In the genomic region with DNA sequence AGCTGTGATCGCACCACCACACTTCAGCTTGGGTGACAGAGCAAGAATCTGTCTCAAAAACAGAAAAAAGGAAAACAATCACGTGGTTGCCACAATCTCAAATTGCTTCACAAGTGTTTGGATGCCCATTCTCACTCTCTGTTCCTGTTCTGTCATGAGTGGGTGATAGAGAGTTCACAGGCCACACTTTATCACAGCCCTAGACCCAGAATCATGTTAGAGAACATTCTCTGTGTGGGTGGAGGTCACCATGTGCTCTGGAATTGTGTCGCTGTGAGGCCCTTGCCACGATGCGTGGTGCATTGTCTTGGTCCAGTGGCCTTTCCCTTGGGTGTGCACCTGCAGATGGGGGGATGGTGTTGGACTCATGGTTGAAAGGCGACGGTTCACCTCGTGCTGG, we compare ENCODE assay signal across 29 cellular contexts.
DNase-seq lines count a peak whose midpoint lies in the region; ATAC-seq and TF ChIP-seq lines count a peak whose summit lies in the region.
"Had no signal": no experiment of that assay in that cellular context is flagged by ENCODE, and none has a peak within 500 bp of the region (broad histone marks: within the 10 kb centered on the region; RNA-seq: fewer than 3 reads in every experiment).

No MANE protein-coding gene starts in this region.

- H3K36me3 ChIP-seq in gastroesophageal sphincter (no peaks in the 10 kb centered on the region), neutrophil (no peaks in the 10 kb centered on the region), WERI-Rb-1 (no peaks in the 10 kb centered on the region)
- H3K36me3 ChIP-seq: SJSA1, thoracic aorta, vagina had no signal

- intact Hi-C loops in CD14-positive monocyte (cut with micrococcal nuclease) = loop anchor here in 1 of 2 donors (5.0 kb wide), 1 partner anchor 38 kb away; no protein-coding TSS in a partner anchor
- intact Hi-C loops in dorsolateral prefrontal cortex (cut with DNase I) = no loop called here

- peak; percentile 63 for DNase-seq in CD14-positive monocyte (ENCODE audit: low spot score)
- DNase-seq in MV-4-11 (lab: John Stamatoyannopoulos, UW) = peak; percentile 90
- DNase-seq in DMS114 treated with DMSO at 0.1 percent for 48 hours (lab: John Stamatoyannopoulos, UW; ENCODE audit: unreplicated experiment) = no peak
- no peak for DNase-seq in dorsolateral prefrontal cortex
- no peak for DNase-seq in stimulated activated effector memory CD8-positive, alpha-beta T cell treated with anti-CD3 and anti-CD28 coated beads, Interleukin-12 subunit alpha, Interleukin-12 subunit beta, amount 100 ng/mL, for 72 hours (ENCODE audit: low spot score in 2 of 2)
- DNase-seq in WERI-Rb-1 = no peak
- DNase-seq: activated CD4-positive, alpha-beta T cell treated with anti-CD3 and anti-CD28 coated beads, Interleukin-2, amount 10 ng/mL, durations not matched to agents 7 days and 5 days; activated naive CD4-positive, alpha-beta T cell; activated naive CD8-positive, alpha-beta T cell treated with anti-CD3 and anti-CD28 coated beads, Interleukin-2, amount 50 U/mL, for 24 hours; activated T-cell treated with anti-CD3 and anti-CD28 coated beads, Interleukin-2, amount 50 U/mL, for 48 hours; AML-193; CD8-positive, alpha-beta T cell; central memory CD4-positive, alpha-beta T cell; endodermal cell; head of caudate nucleus; KBM-7; midbrain; natural killer cell; NCI-H1417; NCI-H2029 treated with DMSO at 0.1 percent for 48 hours; NCI-H2227 treated with DMSO at 0.1 percent for 48 hours; NCI-H526 treated with DMSO at 0.1 percent for 48 hours; stimulated activated naive CD8-positive, alpha-beta T cell treated with anti-CD3 and anti-CD28 coated beads, Interleukin-15, amount 100 ng/mL, for 72 hours had no signal

- H3K36me3 Mint-ChIP-seq in CD14-positive monocyte = peaks cover 19 to 20% of the 10 kb centered on the region in 2 donors
- H3K36me3 Mint-ChIP-seq in stimulated activated effector memory CD8-positive, alpha-beta T cell treated with anti-CD3 and anti-CD28 coated beads, Interleukin-12 subunit alpha, Interleukin-12 subunit beta, amount 100 ng/mL, for 72 hours = no peaks in the 10 kb centered on the region
- H3K36me3 Mint-ChIP-seq: CD8-positive, alpha-beta T cell; natural killer cell; WTC11 had no signal

- H3K27me3 ChIP-seq in gastroesophageal sphincter (no peaks in the 10 kb centered on the region), neutrophil (no peaks in the 10 kb centered on the region), dorsolateral prefrontal cortex (no peaks in the 10 kb centered on the region), WERI-Rb-1 (ENCODE audit: insufficient read depth, low read depth, severe bottlenecking) (no peaks in the 10 kb centered on the region)
- H3K27me3 ChIP-seq: SJSA1, vagina had no signal

- H3K9me3 ChIP-seq in gastroesophageal sphincter = no peaks in the 10 kb centered on the region
- no peaks in the 10 kb centered on the region for H3K9me3 ChIP-seq in neutrophil
- no peaks in the 10 kb centered on the region for H3K9me3 ChIP-seq in WERI-Rb-1 (ENCODE audit: severe bottlenecking)
- H3K9me3 ChIP-seq: SJSA1, thoracic aorta, vagina had no signal

- TF ChIP-seq POLR2A in gastroesophageal sphincter (IDR thresholded peaks at IDR 0.05) = no peak

- peak overlapping the region in 1 of 2 donors; percentile 39 for H3K4me3 Mint-ChIP-seq in CD14-positive monocyte
- H3K4me3 Mint-ChIP-seq in stimulated activated effector memory CD8-positive, alpha-beta T cell treated with anti-CD3 and anti-CD28 coated beads, Interleukin-12 subunit alpha, Interleukin-12 subunit beta, amount 100 ng/mL, for 72 hours = no peak overlapping the region
- H3K4me3 Mint-ChIP-seq: activated CD4-positive, alpha-beta T cell treated with anti-CD3 and anti-CD28 coated beads, Interleukin-2, amount 10 ng/mL, durations not matched to agents 7 days and 5 days; activated naive CD8-positive, alpha-beta T cell treated with anti-CD3 and anti-CD28 coated beads, Interleukin-2, amount 50 U/mL, for 24 hours; CD8-positive, alpha-beta T cell; endodermal cell; natural killer cell; stimulated activated naive CD8-positive, alpha-beta T cell treated with anti-CD3 and anti-CD28 coated beads, Interleukin-15, amount 100 ng/mL, for 72 hours; WTC11 had no signal

- H3K4me3 ChIP-seq in gastroesophageal sphincter (no peak overlapping the region), neutrophil (ENCODE audit: low read depth in 1 of 2, low read length in 1 of 2) (peak overlapping the region; percentile 16 to 21), dorsolateral prefrontal cortex (no peak overlapping the region), WERI-Rb-1 (ENCODE audit: low read depth, low read length) (no peak overlapping the region)
- H3K4me3 ChIP-seq: SJSA1, thoracic aorta, vagina had no signal

- H3K4me1 Mint-ChIP-seq in CD14-positive monocyte = peaks cover 81% of the 10 kb centered on the region
- H3K4me1 Mint-ChIP-seq in stimulated activated effector memory CD8-positive, alpha-beta T cell treated with anti-CD3 and anti-CD28 coated beads, Interleukin-12 subunit alpha, Interleukin-12 subunit beta, amount 100 ng/mL, for 72 hours = no peaks in the 10 kb centered on the region
- H3K4me1 Mint-ChIP-seq: activated CD4-positive, alpha-beta T cell treated with anti-CD3 and anti-CD28 coated beads, Interleukin-2, amount 10 ng/mL, durations not matched to agents 7 days and 5 days; activated naive CD8-positive, alpha-beta T cell treated with anti-CD3 and anti-CD28 coated beads, Interleukin-2, amount 50 U/mL, for 24 hours; endodermal cell; stimulated activated naive CD8-positive, alpha-beta T cell treated with anti-CD3 and anti-CD28 coated beads, Interleukin-15, amount 100 ng/mL, for 72 hours; WTC11 had no signal

- H3K9me3 Mint-ChIP-seq in CD14-positive monocyte = peaks cover 0 to 9% (median 2%) of the 10 kb centered on the region in 7 donors
- H3K9me3 Mint-ChIP-seq in stimulated activated effector memory CD8-positive, alpha-beta T cell treated with anti-CD3 and anti-CD28 coated beads, Interleukin-12 subunit alpha, Interleukin-12 subunit beta, amount 100 ng/mL, for 72 hours = no peaks in the 10 kb centered on the region
- H3K9me3 Mint-ChIP-seq: activated CD4-positive, alpha-beta T cell treated with anti-CD3 and anti-CD28 coated beads, Interleukin-2, amount 10 ng/mL, durations not matched to agents 7 days and 5 days; activated naive CD8-positive, alpha-beta T cell treated with anti-CD3 and anti-CD28 coated beads, Interleukin-2, amount 50 U/mL, for 24 hours; CD8-positive, alpha-beta T cell; natural killer cell had no signal

- no peak for TF ChIP-seq EP300 in gastroesophageal sphincter (IDR thresholded peaks at IDR 0.05)

- H3K27ac ChIP-seq in gastroesophageal sphincter (no peak overlapping the region), neutrophil (peak overlapping the region; percentile 81), dorsolateral prefrontal cortex (peak overlapping the region in 1 of 59 donors; percentile 44), WERI-Rb-1 (no peak overlapping the region)
- H3K27ac ChIP-seq: SJSA1, thoracic aorta, vagina had no signal

- peaks cover 0 to 4% (median 2%) of the 10 kb centered on the region in 3 donors for H3K27me3 Mint-ChIP-seq in CD14-positive monocyte (ENCODE audit: low read depth in 3 of 3)

- H3K4me1 ChIP-seq in gastroesophageal sphincter (no peaks in the 10 kb centered on the region), neutrophil (ENCODE audit: control insufficient read depth in 1 of 2, insufficient read depth in 1 of 2, low read depth in 1 of 2, low read length in 1 of 2) (peaks cover 80 to 89% of the 10 kb centered on the region in 2 experiments)
- H3K4me1 ChIP-seq: vagina had no signal

- peak; percentile 40 for ATAC-seq in gastroesophageal sphincter
- no peak for ATAC-seq in stimulated activated effector memory CD8-positive, alpha-beta T cell treated with anti-CD3 and anti-CD28 coated beads, Interleukin-12 subunit alpha, Interleukin-12 subunit beta, amount 100 ng/mL, for 72 hours
- ATAC-seq: activated naive CD8-positive, alpha-beta T cell treated with anti-CD3 and anti-CD28 coated beads, Interleukin-2, amount 50 U/mL, for 24 hours; CD8-positive, alpha-beta T cell; natural killer cell; stimulated activated naive CD8-positive, alpha-beta T cell treated with anti-CD3 and anti-CD28 coated beads, Interleukin-15, amount 100 ng/mL, for 72 hours; WTC11 had no signal

- peak overlapping the region; percentile 93 to 98 (median 96) for H3K27ac Mint-ChIP-seq in CD14-positive monocyte
- no peak overlapping the region for H3K27ac Mint-ChIP-seq in stimulated activated effector memory CD8-positive, alpha-beta T cell treated with anti-CD3 and anti-CD28 coated beads, Interleukin-12 subunit alpha, Interleukin-12 subunit beta, amount 100 ng/mL, for 72 hours
- H3K27ac Mint-ChIP-seq: activated CD4-positive, alpha-beta T cell treated with anti-CD3 and anti-CD28 coated beads, Interleukin-2, amount 10 ng/mL, durations not matched to agents 7 days and 5 days; activated naive CD8-positive, alpha-beta T cell treated with anti-CD3 and anti-CD28 coated beads, Interleukin-2, amount 50 U/mL, for 24 hours; CD8-positive, alpha-beta T cell; endodermal cell; WTC11 had no signal

- no peak for TF ChIP-seq CTCF in CD14-positive monocyte (IDR thresholded peaks at IDR 0.05)
- TF ChIP-seq CTCF in gastroesophageal sphincter (IDR thresholded peaks at IDR 0.05) = no peak
- TF ChIP-seq CTCF in neutrophil (IDR thresholded peaks at IDR 0.05) = no peak
- no peak for TF ChIP-seq CTCF in dorsolateral prefrontal cortex (IDR thresholded peaks at IDR 0.05 in 54 of 56, conservative IDR thresholded peaks at IDR 0.05 in 2 of 56; ENCODE audit: low read depth in 1 of 56, partially characterized antibody in 56 of 56)
- TF ChIP-seq CTCF in WERI-Rb-1 (IDR thresholded peaks at IDR 0.05; ENCODE audit: low read depth, low read length) = no peak

- 58 to 94% methylated on average over 2 to 3 of the region's 8 CpGs for WGBS in gastroesophageal sphincter (ENCODE audit: low coverage in 1 of 2), 2 donors

Comparison
In these comparisons a context has a peak if more than half of its experiments do, and no peak if none do; other contexts are left out.
1. DNase-seq: peak in CD14-positive monocyte (single experiment) and MV-4-11 (single experiment); none in DMS114 treated with DMSO at 0.1 percent for 48 hours (single experiment), dorsolateral prefrontal cortex (0 of 10), stimulated activated effector memory CD8-positive, alpha-beta T cell treated with anti-CD3 and anti-CD28 coated beads, Interleukin-12 subunit alpha, Interleukin-12 subunit beta, amount 100 ng/mL, for 72 hours (0 of 2) and WERI-Rb-1 (single experiment).
2. H3K4me3 ChIP-seq: peak in neutrophil (2 of 2); none in gastroesophageal sphincter (0 of 2), dorsolateral prefrontal cortex (0 of 59) and WERI-Rb-1 (single experiment).